14 cellular contexts compared by ENCODE assay signal in genomic region chr1:163820748-163821147, GRCh38.
DNase-seq lines count a peak whose midpoint lies in the region; ATAC-seq, FAIRE-seq and TF ChIP-seq lines count a peak whose summit lies in the region.
"Had no signal": no experiment of that assay in that cellular context is flagged by ENCODE, and none has a peak within 500 bp of the region (broad histone marks: within the 10 kb centered on the region; RNA-seq: fewer than 3 reads in every experiment).

No MANE protein-coding gene starts in this region.

- POLR2A ChIA-PET in A549 (lab: Yijun Ruan, JAX) = no interaction called here

- H3K36me3 ChIP-seq in Karpas-422 (ENCODE audit: insufficient read depth, low read length) = no peaks in the 10 kb centered on the region
- H3K36me3 ChIP-seq: heart left ventricle, prostate gland had no signal

- no peak overlapping the region for H4K5ac ChIP-seq in H9 (ENCODE audit: insufficient read length, low read depth, low read length)

- H3K4me2 ChIP-seq in A549 (no peak overlapping the region), H9 (ENCODE audit: insufficient read depth, insufficient read length, low read length) (no peak overlapping the region), Karpas-422 (ENCODE audit: low read depth, low read length, poor library complexity, severe bottlenecking) (no peak overlapping the region)

- no peak overlapping the region for H4K8ac ChIP-seq in H9 (replicated peaks; ENCODE audit: insufficient read length, low read depth, low read length)

- ATAC-seq in A549 (no peak), foreskin keratinocyte (no peak), HG03045 (IDR thresholded peaks at IDR 0.05; ENCODE audit: unreplicated experiment) (no peak), HG02678 (IDR thresholded peaks at IDR 0.05; ENCODE audit: unreplicated experiment) (no peak)
- ATAC-seq: heart left ventricle; stimulated activated effector memory CD8-positive, alpha-beta T cell treated with anti-CD3 and anti-CD28 coated beads, Interleukin-12 subunit alpha, Interleukin-12 subunit beta, amount 100 ng/mL, for 72 hours had no signal

- no peaks in the 10 kb centered on the region for H3K27me3 Mint-ChIP-seq in H9 (ENCODE audit: low read depth)

- no peaks in the 10 kb centered on the region for H3K79me1 ChIP-seq in H9 (ENCODE audit: insufficient read depth, low read depth, low read length, poor library complexity, severe bottlenecking)

- TF ChIP-seq EP300 in A549 (IDR thresholded peaks at IDR 0.05) = no peak

- FAIRE-seq in A549 (lab: Jason Lieb, UNC) = no peak

- H3K27me3 ChIP-seq in H9 (ENCODE audit: insufficient read depth, low read length) = no peaks in the 10 kb centered on the region
- H3K27me3 ChIP-seq in foreskin keratinocyte = peaks cover 5% of the 10 kb centered on the region
- no peaks in the 10 kb centered on the region for H3K27me3 ChIP-seq in Karpas-422 (ENCODE audit: low read length)
- H3K27me3 ChIP-seq: heart left ventricle had no signal

- H3T11ph ChIP-seq in H9 (ENCODE audit: low read length) = no peak overlapping the region

- WGBS in A549 (ENCODE audit: missing lambda C conversion rate) = 12% methylated on average over 1 of the region's 1 CpG
- WGBS in H9 (ENCODE audit: extremely low coverage, insufficient read length, low lambda C conversion rate) = no CpG with 5 or more reads among the region's 1 CpG

- no peak overlapping the region for H2BK120ac ChIP-seq in H9 (ENCODE audit: low read depth, low read length, poor library complexity, severe bottlenecking)

- no peak overlapping the region for H2AK5ac ChIP-seq in H9 (ENCODE audit: insufficient read length, low read length)

- H3K9ac ChIP-seq in H9 (ENCODE audit: extremely low read depth, insufficient read length, low read length) = no peak overlapping the region
- no peak overlapping the region for H3K9ac ChIP-seq in Karpas-422 (ENCODE audit: low read length)

- H2BK5ac ChIP-seq in H9 (ENCODE audit: insufficient read length, low read length) = no peak overlapping the region

- H4K20me1 ChIP-seq in H9 (ENCODE audit: control insufficient read depth, insufficient read depth, insufficient read length) (no peaks in the 10 kb centered on the region), Karpas-422 (ENCODE audit: insufficient read depth, low read depth, low read length) (no peaks in the 10 kb centered on the region)

- no peak overlapping the region for H3K18ac ChIP-seq in H9 (ENCODE audit: insufficient read length, low read depth, low read length)

- H3K14ac ChIP-seq in H9 (ENCODE audit: insufficient read depth, low read length) = no peak overlapping the region

- H3K4me3 ChIP-seq in A549 = no peak overlapping the region
- H3K4me3 ChIP-seq in Karpas-422 (ENCODE audit: low read length) = no peak overlapping the region
- H3K4me3 ChIP-seq: heart left ventricle, prostate gland had no signal

- no peak for DNase-seq in A549 (ENCODE audit: low read depth in 1 of 2, low spot score in 1 of 2)
- no peak for DNase-seq in H9
- no peak for DNase-seq in foreskin keratinocyte
- DNase-seq in Karpas-422 = no peak
- no peak for DNase-seq in SIG-M5 treated with dmso at 0.1 percent for 504 hours (lab: John Stamatoyannopoulos, UW; ENCODE audit: unreplicated experiment)
- DNase-seq: activated CD8-positive, alpha-beta memory T cell treated with anti-CD3 and anti-CD28 coated beads, Interleukin-2, amount 50 U/mL, for 48 hours; heart left ventricle; NCI-H2081 treated with DMSO at 0.1 percent for 48 hours; stimulated activated CD4-positive, alpha-beta T cell treated with anti-CD3 and anti-CD28 coated beads, Interleukin-2, amount 100 ng/mL, for 24 hours had no signal

- no peak overlapping the region for H3K4ac ChIP-seq in H9 (ENCODE audit: low read depth, low read length)

- no peaks in the 10 kb centered on the region; a peak in 1 of 5 replicates for H3K9me3 Mint-ChIP-seq in H9

- TF ChIP-seq CTCF in A549 (IDR thresholded peaks at IDR 0.05) (0 out of 3 replicates have a peak, but pooled peaks have one; percentile 21), H9 (conservative IDR thresholded peaks at IDR 0.05) (peak; percentile 23; the same call in 1 of the 3 replicates), VCaP (conservative IDR thresholded peaks at IDR 0.05) (peak; percentile 60), foreskin keratinocyte (conservative IDR thresholded peaks at IDR 0.05) (peak; percentile 50)

- TF ChIP-seq POLR2A in A549 (IDR thresholded peaks at IDR 0.05; ENCODE audit: low read length) = no peak

- no peak overlapping the region for H3K27ac ChIP-seq in A549
- no peak overlapping the region for H3K27ac ChIP-seq in H9 (ENCODE audit: insufficient read length, low read depth, low read length)
- H3K27ac ChIP-seq in VCaP = peak overlapping the region; percentile 14; the same call in 1 of the 2 replicates
- no peak overlapping the region for H3K27ac ChIP-seq in foreskin keratinocyte
- no peak overlapping the region for H3K27ac ChIP-seq in Karpas-422 (ENCODE audit: low read length)
- H3K27ac ChIP-seq: heart left ventricle, prostate gland had no signal

- H2BK15ac ChIP-seq in H9 (ENCODE audit: low read depth, low read length) = no peak overlapping the region

- H3K4me1 ChIP-seq in A549 (no peaks in the 10 kb centered on the region), H9 (ENCODE audit: insufficient read depth, low read length) (no peaks in the 10 kb centered on the region), foreskin keratinocyte (peaks cover 5% of the 10 kb centered on the region), Karpas-422 (ENCODE audit: low read length) (no peaks in the 10 kb centered on the region)
- H3K4me1 ChIP-seq: prostate gland had no signal

- H3K9me2 ChIP-seq in Karpas-422 (replicated peaks; ENCODE audit: insufficient read depth, low read length) = no peaks in the 10 kb centered on the region

- H3K23ac ChIP-seq in H9 (ENCODE audit: insufficient read length, low read depth, low read length) = no peak overlapping the region

- H3K4me1 Mint-ChIP-seq in H9 = no peaks in the 10 kb centered on the region
- H3K4me1 Mint-ChIP-seq: stimulated activated effector memory CD8-positive, alpha-beta T cell treated with anti-CD3 and anti-CD28 coated beads, Interleukin-12 subunit alpha, Interleukin-12 subunit beta, amount 100 ng/mL, for 72 hours had no signal

- H4K91ac ChIP-seq in H9 (ENCODE audit: insufficient read length, low read depth, low read length) = no peak overlapping the region

- H2BK12ac ChIP-seq in H9 (ENCODE audit: insufficient read length, low read depth, low read length) = no peak overlapping the region

- H3K36me3 Mint-ChIP-seq in H9 (ENCODE audit: insufficient read depth in 1 of 3, low read depth in 3 of 3) = no peaks in the 10 kb centered on the region; a peak in 2 of 7 replicates
- H3K36me3 Mint-ChIP-seq: stimulated activated effector memory CD8-positive, alpha-beta T cell treated with anti-CD3 and anti-CD28 coated beads, Interleukin-12 subunit alpha, Interleukin-12 subunit beta, amount 100 ng/mL, for 72 hours had no signal

- no peaks in the 10 kb centered on the region; the same call in 2 of the 3 replicates for H3K9me3 ChIP-seq in A549
- no peaks in the 10 kb centered on the region for H3K9me3 ChIP-seq in H9 (ENCODE audit: control insufficient read depth, low read depth, low read length)
- no peaks in the 10 kb centered on the region for H3K9me3 ChIP-seq in Karpas-422 (ENCODE audit: low read length)
- H3K9me3 ChIP-seq: prostate gland had no signal

- H3K79me2 ChIP-seq in H9 (ENCODE audit: insufficient read depth, low read length) (no peaks in the 10 kb centered on the region; the same call in 1 of the 2 replicates), Karpas-422 (ENCODE audit: low read length) (no peaks in the 10 kb centered on the region)

- H3K56ac ChIP-seq in H9 (ENCODE audit: insufficient read length, low read depth, low read length) = no peak overlapping the region

- CTCF ChIA-PET in A549 (lab: Yijun Ruan, JAX) = interaction anchor here (0.6 to 0.7 kb wide), 6 partner anchors 9 to 625 kb away, joined by 3 to 4 read pairs (median 3); no protein-coding TSS in a partner anchor

- peak in 1 of 2 experiments; percentile 19; a peak in 2 of 5 replicates for TF ChIP-seq RAD21 in A549 (conservative IDR thresholded peaks at IDR 0.05 in 1 of 2, IDR thresholded peaks at IDR 0.05 in 1 of 2)

- H2BK20ac ChIP-seq in H9 (ENCODE audit: low read depth, low read length, poor library complexity, severe bottlenecking) = no peak overlapping the region

- H2AFZ ChIP-seq in H9 (ENCODE audit: low read length) = no peak overlapping the region
- no peak overlapping the region for H2AFZ ChIP-seq in Karpas-422 (ENCODE audit: low read length)

- no peak overlapping the region for H3K4me3 Mint-ChIP-seq in H9
- H3K4me3 Mint-ChIP-seq: stimulated activated effector memory CD8-positive, alpha-beta T cell treated with anti-CD3 and anti-CD28 coated beads, Interleukin-12 subunit alpha, Interleukin-12 subunit beta, amount 100 ng/mL, for 72 hours had no signal

- no peaks in the 10 kb centered on the region for H3K23me2 ChIP-seq in H9 (ENCODE audit: insufficient read length, low read depth, low read length, poor library complexity, severe bottlenecking)

- no peak overlapping the region for H3K27ac Mint-ChIP-seq in H9
- H3K27ac Mint-ChIP-seq: stimulated activated effector memory CD8-positive, alpha-beta T cell treated with anti-CD3 and anti-CD28 coated beads, Interleukin-12 subunit alpha, Interleukin-12 subunit beta, amount 100 ng/mL, for 72 hours had no signal

TF ChIP-seq in A549, 52 proteins besides CTCF, POLR2A, EP300 and RAD21:
- TF ChIP-seq ZSCAN20 (CRISPR knock-in tag; IDR thresholded peaks at IDR 0.05) = no peak
